In genomic region chr16:56090076-56090475, GRCh38 we compare ENCODE assay signal across 36 cellular contexts.
"Had no signal": no experiment of that assay in that cellular context is flagged by ENCODE, and none has a peak within 500 bp of the region (broad histone marks: within the 10 kb centered on the region; RNA-seq: fewer than 3 reads in every experiment).

No MANE protein-coding gene starts in this region.

- H3K9me3 ChIP-seq: MG63 had no signal

- H3K4me3 ChIP-seq: MG63 had no signal

- H3K9ac ChIP-seq: KMS-11 had no signal

- H3K4me2 ChIP-seq: KMS-11 had no signal

- H3K36me3 ChIP-seq: MG63 had no signal

- H3K27ac ChIP-seq: KMS-11 had no signal

- DNase-seq: Karpas-422, Kasumi-1, KG1, MG63, MM.1S, MV-4-11, NCI-H1048, NCI-H1092, NCI-H1092 treated with DMSO at 0.1 percent for 48 hours, NCI-H1105, NCI-H1105 treated with DMSO at 0.1 percent for 48 hours, NCI-H1417, NCI-H1417 treated with DMSO at 0.1 percent for 48 hours, NCI-H1436, NCI-H1436 treated with DMSO at 0.1 percent for 48 hours, NCI-H146, NCI-H1694, NCI-H1694 treated with DMSO at 0.1 percent for 48 hours, NCI-H187, NCI-H187 treated with DMSO at 0.1 percent for 48 hours, NCI-H1930, NCI-H2029, NCI-H2029 treated with DMSO at 0.1 percent for 48 hours, NCI-H2081, NCI-H2081 treated with DMSO at 0.1 percent for 48 hours, NCI-H2107, NCI-H2171, NCI-H2171 treated with DMSO at 0.1 percent for 48 hours, NCI-H2227 treated with DMSO at 0.1 percent for 48 hours, NCI-H226, NCI-H345, NCI-H446, NCI-H446 treated with DMSO at 0.1 percent for 48 hours, NCI-H510A, NCI-H510A treated with DMSO at 0.1 percent for 48 hours had no signal
